Comparison of ENCODE assay signal across 24 cellular contexts in the genomic region with DNA sequence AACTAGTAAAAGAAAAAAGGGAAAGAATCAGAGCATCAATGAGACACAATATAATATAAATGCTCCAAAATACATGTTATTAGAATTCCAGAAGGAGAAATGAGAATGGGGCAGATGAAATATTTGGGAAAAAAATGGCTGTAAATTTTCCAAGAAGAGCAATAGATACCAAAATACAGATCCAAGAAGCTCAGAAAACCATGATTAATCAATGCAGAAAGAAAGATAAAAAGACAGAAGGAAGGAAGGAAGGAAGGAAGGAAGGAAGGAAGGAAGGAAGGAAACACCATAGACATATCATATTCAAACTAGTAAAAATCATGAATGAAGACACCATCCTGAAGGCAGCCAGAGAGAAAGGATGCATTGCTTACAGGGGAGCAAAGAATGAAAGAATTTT.
"Had no signal": no experiment of that assay in that cellular context is flagged by ENCODE, and none has a peak within 500 bp of the region (broad histone marks: within the 10 kb centered on the region; RNA-seq: fewer than 3 reads in every experiment).

No MANE protein-coding gene starts in this region.

- ATAC-seq: effector memory CD8-positive, alpha-beta T cell; esophagus mucosa; foreskin keratinocyte; gastrocnemius medialis; gastroesophageal sphincter; heart left ventricle; heart right ventricle had no signal

- H3K9me3 ChIP-seq: colonic mucosa, esophagus muscularis mucosa, esophagus squamous epithelium, gastrocnemius medialis, gastroesophageal sphincter, heart left ventricle had no signal

- H3K27me3 ChIP-seq: colonic mucosa, dorsolateral prefrontal cortex, esophagus muscularis mucosa, esophagus squamous epithelium, foreskin keratinocyte, gastrocnemius medialis, gastroesophageal sphincter, heart left ventricle, heart right ventricle had no signal

- H3K27ac ChIP-seq: colonic mucosa, coronary artery, dorsolateral prefrontal cortex, epithelial cell of prostate, esophagus muscularis mucosa, esophagus squamous epithelium, foreskin keratinocyte, gastrocnemius medialis, gastroesophageal sphincter, heart left ventricle, heart right ventricle had no signal

- H3K36me3 ChIP-seq: colonic mucosa, esophagus muscularis mucosa, esophagus squamous epithelium, gastrocnemius medialis, gastroesophageal sphincter, heart left ventricle, heart right ventricle had no signal

- DNase-seq: colonic mucosa; cortex of kidney; dermis blood vessel endothelial cell; dorsolateral prefrontal cortex; effector CD4-positive, alpha-beta T cell; effector CD8-positive, alpha-beta T cell; effector memory CD4-positive, alpha-beta T cell; effector memory CD8-positive, alpha-beta T cell; endodermal cell; erythroblast; esophagus squamous epithelium; foreskin fibroblast; foreskin keratinocyte; foreskin melanocyte; gastrocnemius medialis; glutamatergic neuron; head of caudate nucleus; heart left ventricle; heart right ventricle had no signal

- H3K4me1 ChIP-seq: colonic mucosa, esophagus muscularis mucosa, esophagus squamous epithelium, foreskin keratinocyte, gastrocnemius medialis, gastroesophageal sphincter, heart left ventricle, heart right ventricle had no signal

- H3K4me3 ChIP-seq: colonic mucosa, coronary artery, dorsolateral prefrontal cortex, esophagus muscularis mucosa, esophagus squamous epithelium, gastrocnemius medialis, gastroesophageal sphincter, heart left ventricle, heart right ventricle had no signal
